In the genomic region with DNA sequence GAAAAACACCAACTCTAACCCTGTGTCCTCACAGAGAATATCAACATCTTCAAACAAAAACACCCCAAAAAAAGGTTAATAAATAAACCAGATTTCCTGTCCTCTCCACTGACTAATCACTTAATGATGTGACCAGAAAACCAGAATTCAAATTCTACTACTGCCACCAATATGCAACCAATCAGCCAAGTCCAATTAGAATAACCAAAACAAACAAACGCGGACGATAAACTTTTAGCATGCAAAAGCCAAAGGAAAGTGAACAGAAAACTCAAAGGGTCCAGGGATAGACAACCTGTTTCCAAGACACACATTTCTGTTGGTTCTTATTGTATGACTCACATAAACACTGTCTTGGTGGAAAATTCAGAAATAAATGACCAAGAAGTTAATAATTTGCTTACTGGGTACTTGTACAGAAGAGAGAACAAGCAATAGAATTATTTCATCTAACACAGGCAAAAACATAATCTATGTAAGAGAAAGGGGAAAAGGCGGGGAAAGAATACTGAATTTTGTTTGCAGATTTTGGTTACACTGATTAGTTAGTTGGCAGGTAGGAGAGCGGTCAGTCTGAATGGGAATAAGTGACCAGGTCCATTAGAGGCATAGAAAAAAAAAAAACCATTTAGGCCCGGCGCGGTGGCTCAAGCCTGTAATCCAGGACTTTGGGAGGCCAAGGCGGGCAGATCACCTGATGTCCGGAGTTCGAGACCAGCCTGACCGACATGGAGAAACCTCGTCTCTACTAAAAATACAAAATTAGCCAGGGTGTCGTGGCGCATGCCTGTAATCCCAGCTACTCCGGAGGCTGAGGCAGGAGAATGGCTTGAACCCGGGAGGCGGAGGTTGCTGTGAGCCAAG, we compare ENCODE assay signal across 10 cellular contexts. TPM values are rescaled to one million over a fixed set of nuclear protein-coding genes. Genes with fewer than 3 reads are reported as not detected.
DNase-seq lines count a peak whose midpoint lies in the region; ATAC-seq and TF ChIP-seq lines count a peak whose summit lies in the region.
"Had no signal": no experiment of that assay in that cellular context is flagged by ENCODE, and none has a peak within 500 bp of the region (broad histone marks: within the 10 kb centered on the region; RNA-seq: fewer than 3 reads in every experiment).

No MANE protein-coding gene starts in this region.

- no peak overlapping the region for H3K4me3 ChIP-seq in mammary epithelial cell (replicated peaks in 1 of 3; ENCODE audit: insufficient read depth in 1 of 3, low read depth in 2 of 3, low read length in 3 of 3)

- dilution Hi-C loops in mammary epithelial cell (cut with HindIII; ENCODE audit: low sequenced_read_pairs), result no loop called here

- H3K27me3 ChIP-seq in mammary epithelial cell (ENCODE audit: insufficient read depth, low read length), result no peaks in the 10 kb centered on the region
- H3K27me3 ChIP-seq: testis had no signal

- H3K4me2 ChIP-seq in mammary epithelial cell (ENCODE audit: insufficient read depth, low read depth, low read length), result no peak overlapping the region

- peak overlapping the region; percentile 52 for H3K4me3 Mint-ChIP-seq in natural killer cell

- peaks cover 5% of the 10 kb centered on the region for H4K20me1 ChIP-seq in mammary epithelial cell (ENCODE audit: insufficient read depth, low read length)

- no peaks in the 10 kb centered on the region for H3K9me3 ChIP-seq in mammary epithelial cell (replicated peaks; ENCODE audit: insufficient read depth, low read length)
- H3K9me3 ChIP-seq: testis had no signal

- ATAC-seq in natural killer cell (no peak), HG02884 (IDR thresholded peaks at IDR 0.05; ENCODE audit: unreplicated experiment) (no peak)
- ATAC-seq in activated CD4-positive, CD25-positive, alpha-beta regulatory T cell treated with anti-CD3 and anti-CD28 coated beads, Interleukin-2, amount 50 U/mL, for 24 hours, result no peak

- intact Hi-C loops in mammary epithelial cell (cut with micrococcal nuclease) (loop anchor here (5.0 kb wide), 2 partner anchors 96 to 151 kb away; a partner anchor contains a TSS), natural killer cell (cut with micrococcal nuclease) (loop anchor here (2.0 to 5.0 kb wide), 3 partner anchors 67 to 416 kb away; partner anchors contain the start of gene HMGN4)

- no peaks in the 10 kb centered on the region for H3K9me3 Mint-ChIP-seq in natural killer cell

- no peaks in the 10 kb centered on the region for H3K36me3 ChIP-seq in mammary epithelial cell (ENCODE audit: insufficient read depth, low read length)

- H3K4me1 ChIP-seq in mammary epithelial cell (ENCODE audit: insufficient read depth, low read length), result peaks cover 19% of the 10 kb centered on the region
- H3K4me1 ChIP-seq: testis had no signal

- peak; percentile 52 for DNase-seq in EL
- DNase-seq in M059J (ENCODE audit: low read depth), result peak; percentile 95
- DNase-seq in mammary epithelial cell, result no peak
- no peak for DNase-seq in natural killer cell
- no peak for DNase-seq in GOT3 (lab: John Stamatoyannopoulos, UW)
- DNase-seq in NCI-H748 (lab: John Stamatoyannopoulos, UW; ENCODE audit: unreplicated experiment), result no peak
- DNase-seq: NCI-H1105, testis had no signal

- H3K4me1 Mint-ChIP-seq in natural killer cell, result peaks cover 29 to 36% of the 10 kb centered on the region in 2 donors

- TF ChIP-seq CTCF in mammary epithelial cell (conservative IDR thresholded peaks at IDR 0.05 in 1 of 2, IDR thresholded peaks at IDR 0.05 in 1 of 2; ENCODE audit: extremely low read depth in 1 of 2, insufficient read depth in 1 of 2, low read depth in 1 of 2, low read length in 2 of 2), result no peak
- no peak for TF ChIP-seq CTCF in natural killer cell (IDR thresholded peaks at IDR 0.05)

- peaks cover 23% of the 10 kb centered on the region for H3K79me2 ChIP-seq in mammary epithelial cell (ENCODE audit: insufficient read depth, low read length)

- peak overlapping the region; percentile 80 to 100 for H3K27ac Mint-ChIP-seq in natural killer cell

- H3K9ac ChIP-seq in mammary epithelial cell (ENCODE audit: insufficient read depth, low read length), result no peak overlapping the region

- 100% methylated on average over 10 of the region's 18 CpGs for WGBS in mammary epithelial cell (ENCODE audit: low coverage, missing lambda C conversion rate)

- H3K27me3 Mint-ChIP-seq in natural killer cell (ENCODE audit: low read depth in 2 of 2), result no peaks in the 10 kb centered on the region

- H2AFZ ChIP-seq in mammary epithelial cell (ENCODE audit: low read depth, low read length), result no peak overlapping the region

- H3K27ac ChIP-seq in mammary epithelial cell (ENCODE audit: insufficient read depth, low read depth, low read length), result peak overlapping the region; percentile 21

- CTCF ChIA-PET in mammary epithelial cell (lab: Charles Lee; ENCODE audit: low non-redundant PET), result no interaction called here

- in situ Hi-C loops in mammary epithelial cell (cut with MboI; ENCODE audit: low sequenced_read_pairs in 2 of 2), result loop anchor here in 1 of 2 donors (5.0 kb wide), 1 partner anchor 36 kb away; a partner anchor contains a TSS

- no TSS peak for BruUV-seq in mammary epithelial cell (replicated peaks; lab: Mats Ljungman, UMichigan)

- peaks cover 7% of the 10 kb centered on the region for H3K36me3 Mint-ChIP-seq in natural killer cell

RNA-seq across cellular contexts. Expression of gene HFE, which starts 34.1 kb away (rescaled TPM):
- total RNA-seq in M059J (2014; rRNA removed; shearing (Covaris generic)), result 16.9 and 20.6 TPM in 2 replicates
- 1 to 10 TPM; 9.0 to 9.5 TPM for total RNA-seq in mammary epithelial cell
- 17.2 TPM for polyA plus RNA-seq in mammary epithelial cell
- polyA minus RNA-seq in mammary epithelial cell, result 32.7 TPM
- total RNA-seq in natural killer cell, result 1 to 10 TPM; 1.5 to 2.3 (median 1.8) TPM

Comparison
In these comparisons a context has a peak if more than half of its experiments do, and no peak if none do; other contexts are left out.
1. DNase-seq: peak in EL (single experiment) and M059J (single experiment); none in mammary epithelial cell (single experiment), natural killer cell (single experiment), GOT3 (single experiment) and NCI-H748 (single experiment).